1 cellular context compared by ENCODE assay signal in genomic region chr16:12541672-12542071, GRCh38.
TF ChIP-seq lines count a peak whose summit lies in the region.

No MANE protein-coding gene starts in this region.

TF ChIP-seq in K562, 482 proteins besides CTCF, POLR2A, EP300 and RAD21 (continued from another document):
- TF ChIP-seq, protein P1, sequence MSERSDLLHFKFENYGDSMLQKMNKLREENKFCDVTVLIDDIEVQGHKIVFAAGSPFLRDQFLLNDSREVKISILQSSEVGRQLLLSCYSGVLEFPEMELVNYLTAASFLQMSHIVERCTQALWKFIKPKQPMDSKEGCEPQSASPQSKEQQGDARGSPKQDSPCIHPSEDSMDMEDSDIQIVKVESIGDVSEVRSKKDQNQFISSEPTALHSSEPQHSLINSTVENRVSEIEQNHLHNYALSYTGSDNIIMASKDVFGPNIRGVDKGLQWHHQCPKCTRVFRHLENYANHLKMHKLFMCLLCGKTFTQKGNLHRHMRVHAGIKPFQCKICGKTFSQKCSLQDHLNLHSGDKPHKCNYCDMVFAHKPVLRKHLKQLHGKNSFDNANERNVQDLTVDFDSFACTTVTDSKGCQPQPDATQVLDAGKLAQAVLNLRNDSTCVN (CRISPR knock-in tag; IDR thresholded peaks at IDR 0.05): no peak
- TF ChIP-seq ZNF311 (CRISPR knock-in tag; IDR thresholded peaks at IDR 0.05): no peak
- TF ChIP-seq ZNF445 (CRISPR knock-in tag; IDR thresholded peaks at IDR 0.05; ENCODE audit: low read depth): no peak
- TF ChIP-seq TCFL5 (CRISPR knock-in tag; conservative IDR thresholded peaks at IDR 0.05): no peak
- TF ChIP-seq ZNF41 (CRISPR knock-in tag; conservative IDR thresholded peaks at IDR 0.05): no peak
- no peak for TF ChIP-seq LARP7 (IDR thresholded peaks at IDR 0.05)
- TF ChIP-seq HOMEZ (CRISPR knock-in tag; IDR thresholded peaks at IDR 0.05): no peak
- TF ChIP-seq CGGBP1 (CRISPR knock-in tag; IDR thresholded peaks at IDR 0.05): no peak
- TF ChIP-seq ZNF436 (CRISPR knock-in tag; IDR thresholded peaks at IDR 0.05): no peak
- TF ChIP-seq ZNF696 (CRISPR knock-in tag; conservative IDR thresholded peaks at IDR 0.05): no peak
- TF ChIP-seq ZNF133 (CRISPR knock-in tag; IDR thresholded peaks at IDR 0.05): no peak
- peak; percentile 90 for TF ChIP-seq ATF3 (IDR thresholded peaks at IDR 0.05)
- no peak for TF ChIP-seq ATF3 (CRISPR knock-in tag; conservative IDR thresholded peaks at IDR 0.05)
- TF ChIP-seq, protein P2, sequence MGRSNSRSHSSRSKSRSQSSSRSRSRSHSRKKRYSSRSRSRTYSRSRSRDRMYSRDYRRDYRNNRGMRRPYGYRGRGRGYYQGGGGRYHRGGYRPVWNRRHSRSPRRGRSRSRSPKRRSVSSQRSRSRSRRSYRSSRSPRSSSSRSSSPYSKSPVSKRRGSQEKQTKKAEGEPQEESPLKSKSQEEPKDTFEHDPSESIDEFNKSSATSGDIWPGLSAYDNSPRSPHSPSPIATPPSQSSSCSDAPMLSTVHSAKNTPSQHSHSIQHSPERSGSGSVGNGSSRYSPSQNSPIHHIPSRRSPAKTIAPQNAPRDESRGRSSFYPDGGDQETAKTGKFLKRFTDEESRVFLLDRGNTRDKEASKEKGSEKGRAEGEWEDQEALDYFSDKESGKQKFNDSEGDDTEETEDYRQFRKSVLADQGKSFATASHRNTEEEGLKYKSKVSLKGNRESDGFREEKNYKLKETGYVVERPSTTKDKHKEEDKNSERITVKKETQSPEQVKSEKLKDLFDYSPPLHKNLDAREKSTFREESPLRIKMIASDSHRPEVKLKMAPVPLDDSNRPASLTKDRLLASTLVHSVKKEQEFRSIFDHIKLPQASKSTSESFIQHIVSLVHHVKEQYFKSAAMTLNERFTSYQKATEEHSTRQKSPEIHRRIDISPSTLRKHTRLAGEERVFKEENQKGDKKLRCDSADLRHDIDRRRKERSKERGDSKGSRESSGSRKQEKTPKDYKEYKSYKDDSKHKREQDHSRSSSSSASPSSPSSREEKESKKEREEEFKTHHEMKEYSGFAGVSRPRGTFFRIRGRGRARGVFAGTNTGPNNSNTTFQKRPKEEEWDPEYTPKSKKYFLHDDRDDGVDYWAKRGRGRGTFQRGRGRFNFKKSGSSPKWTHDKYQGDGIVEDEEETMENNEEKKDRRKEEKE (IDR thresholded peaks at IDR 0.05; ENCODE audit: borderline replicate concordance in 1 of 2, control insufficient read depth in 1 of 2, low read depth in 2 of 2, low read length in 1 of 2): no peak
- 0 out of 2 replicates have a peak, but pooled peaks have one; percentile 38 for TF ChIP-seq ATF7 (IDR thresholded peaks at IDR 0.05)
- TF ChIP-seq, protein P3, sequence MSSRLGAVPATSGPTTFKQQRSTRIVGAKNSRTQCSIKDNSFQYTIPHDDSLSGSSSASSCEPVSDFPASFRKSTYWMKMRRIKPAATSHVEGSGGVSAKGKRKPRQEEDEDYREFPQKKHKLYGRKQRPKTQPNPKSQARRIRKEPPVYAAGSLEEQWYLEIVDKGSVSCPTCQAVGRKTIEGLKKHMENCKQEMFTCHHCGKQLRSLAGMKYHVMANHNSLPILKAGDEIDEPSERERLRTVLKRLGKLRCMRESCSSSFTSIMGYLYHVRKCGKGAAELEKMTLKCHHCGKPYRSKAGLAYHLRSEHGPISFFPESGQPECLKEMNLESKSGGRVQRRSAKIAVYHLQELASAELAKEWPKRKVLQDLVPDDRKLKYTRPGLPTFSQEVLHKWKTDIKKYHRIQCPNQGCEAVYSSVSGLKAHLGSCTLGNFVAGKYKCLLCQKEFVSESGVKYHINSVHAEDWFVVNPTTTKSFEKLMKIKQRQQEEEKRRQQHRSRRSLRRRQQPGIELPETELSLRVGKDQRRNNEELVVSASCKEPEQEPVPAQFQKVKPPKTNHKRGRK (tag; IDR thresholded peaks at IDR 0.05): no peak
- no peak for TF ChIP-seq GTF2E2 (tag; IDR thresholded peaks at IDR 0.05)
- TF ChIP-seq ERF (CRISPR knock-in tag; IDR thresholded peaks at IDR 0.05): no peak
- TF ChIP-seq SIX5 (IDR thresholded peaks at IDR 0.05; ENCODE audit: borderline replicate concordance in 1 of 2, insufficient read depth in 1 of 2, low read depth in 1 of 2, low read length in 2 of 2): no peak
- TF ChIP-seq NFIC (IDR thresholded peaks at IDR 0.05): no peak
- TF ChIP-seq BHLHE40 (IDR thresholded peaks at IDR 0.05; ENCODE audit: low read length): no peak; the same call in 1 of the 2 replicates
- TF ChIP-seq HDGF (IDR thresholded peaks at IDR 0.05): no peak
- TF ChIP-seq, protein P4, sequence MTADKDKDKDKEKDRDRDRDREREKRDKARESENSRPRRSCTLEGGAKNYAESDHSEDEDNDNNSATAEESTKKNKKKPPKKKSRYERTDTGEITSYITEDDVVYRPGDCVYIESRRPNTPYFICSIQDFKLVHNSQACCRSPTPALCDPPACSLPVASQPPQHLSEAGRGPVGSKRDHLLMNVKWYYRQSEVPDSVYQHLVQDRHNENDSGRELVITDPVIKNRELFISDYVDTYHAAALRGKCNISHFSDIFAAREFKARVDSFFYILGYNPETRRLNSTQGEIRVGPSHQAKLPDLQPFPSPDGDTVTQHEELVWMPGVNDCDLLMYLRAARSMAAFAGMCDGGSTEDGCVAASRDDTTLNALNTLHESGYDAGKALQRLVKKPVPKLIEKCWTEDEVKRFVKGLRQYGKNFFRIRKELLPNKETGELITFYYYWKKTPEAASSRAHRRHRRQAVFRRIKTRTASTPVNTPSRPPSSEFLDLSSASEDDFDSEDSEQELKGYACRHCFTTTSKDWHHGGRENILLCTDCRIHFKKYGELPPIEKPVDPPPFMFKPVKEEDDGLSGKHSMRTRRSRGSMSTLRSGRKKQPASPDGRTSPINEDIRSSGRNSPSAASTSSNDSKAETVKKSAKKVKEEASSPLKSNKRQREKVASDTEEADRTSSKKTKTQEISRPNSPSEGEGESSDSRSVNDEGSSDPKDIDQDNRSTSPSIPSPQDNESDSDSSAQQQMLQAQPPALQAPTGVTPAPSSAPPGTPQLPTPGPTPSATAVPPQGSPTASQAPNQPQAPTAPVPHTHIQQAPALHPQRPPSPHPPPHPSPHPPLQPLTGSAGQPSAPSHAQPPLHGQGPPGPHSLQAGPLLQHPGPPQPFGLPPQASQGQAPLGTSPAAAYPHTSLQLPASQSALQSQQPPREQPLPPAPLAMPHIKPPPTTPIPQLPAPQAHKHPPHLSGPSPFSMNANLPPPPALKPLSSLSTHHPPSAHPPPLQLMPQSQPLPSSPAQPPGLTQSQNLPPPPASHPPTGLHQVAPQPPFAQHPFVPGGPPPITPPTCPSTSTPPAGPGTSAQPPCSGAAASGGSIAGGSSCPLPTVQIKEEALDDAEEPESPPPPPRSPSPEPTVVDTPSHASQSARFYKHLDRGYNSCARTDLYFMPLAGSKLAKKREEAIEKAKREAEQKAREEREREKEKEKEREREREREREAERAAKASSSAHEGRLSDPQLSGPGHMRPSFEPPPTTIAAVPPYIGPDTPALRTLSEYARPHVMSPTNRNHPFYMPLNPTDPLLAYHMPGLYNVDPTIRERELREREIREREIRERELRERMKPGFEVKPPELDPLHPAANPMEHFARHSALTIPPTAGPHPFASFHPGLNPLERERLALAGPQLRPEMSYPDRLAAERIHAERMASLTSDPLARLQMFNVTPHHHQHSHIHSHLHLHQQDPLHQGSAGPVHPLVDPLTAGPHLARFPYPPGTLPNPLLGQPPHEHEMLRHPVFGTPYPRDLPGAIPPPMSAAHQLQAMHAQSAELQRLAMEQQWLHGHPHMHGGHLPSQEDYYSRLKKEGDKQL (CRISPR knock-in tag; IDR thresholded peaks at IDR 0.05; ENCODE audit: borderline replicate concordance): no peak
- no peak for TF ChIP-seq ATF1 (CRISPR knock-in tag; IDR thresholded peaks at IDR 0.05)
- no peak for TF ChIP-seq ATF1 (tag; IDR thresholded peaks at IDR 0.05)
- no peak for TF ChIP-seq SNIP1 (IDR thresholded peaks at IDR 0.05; ENCODE audit: low read depth)
- TF ChIP-seq ZNF3 (CRISPR knock-in tag; IDR thresholded peaks at IDR 0.05): no peak
- TF ChIP-seq ZKSCAN1 (IDR thresholded peaks at IDR 0.05; ENCODE audit: low read depth, low read length): no peak
- TF ChIP-seq MEIS2 (IDR thresholded peaks at IDR 0.05; ENCODE audit: partially characterized antibody): peak; percentile 75
- TF ChIP-seq, protein P5, sequence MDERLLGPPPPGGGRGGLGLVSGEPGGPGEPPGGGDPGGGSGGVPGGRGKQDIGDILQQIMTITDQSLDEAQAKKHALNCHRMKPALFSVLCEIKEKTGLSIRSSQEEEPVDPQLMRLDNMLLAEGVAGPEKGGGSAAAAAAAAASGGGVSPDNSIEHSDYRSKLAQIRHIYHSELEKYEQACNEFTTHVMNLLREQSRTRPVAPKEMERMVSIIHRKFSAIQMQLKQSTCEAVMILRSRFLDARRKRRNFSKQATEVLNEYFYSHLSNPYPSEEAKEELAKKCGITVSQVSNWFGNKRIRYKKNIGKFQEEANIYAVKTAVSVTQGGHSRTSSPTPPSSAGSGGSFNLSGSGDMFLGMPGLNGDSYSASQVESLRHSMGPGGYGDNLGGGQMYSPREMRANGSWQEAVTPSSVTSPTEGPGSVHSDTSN (CRISPR knock-in tag; IDR thresholded peaks at IDR 0.05; ENCODE audit: low read depth): no peak
- TF ChIP-seq, protein P5 (tag; conservative IDR thresholded peaks at IDR 0.05; ENCODE audit: low read depth): peak; percentile 52; the same call in 1 of the 2 replicates
- TF ChIP-seq MAFK (IDR thresholded peaks at IDR 0.05; ENCODE audit: low read length): no peak
- TF ChIP-seq TRIM24 (IDR thresholded peaks at IDR 0.05): no peak
- TF ChIP-seq ZNF24 (IDR thresholded peaks at IDR 0.05): no peak
- TF ChIP-seq SMAD1 (IDR thresholded peaks at IDR 0.05; ENCODE audit: low read depth, low read length, partially characterized antibody): no peak
